ENCODE assay signal across 14 cellular contexts in the genomic region with DNA sequence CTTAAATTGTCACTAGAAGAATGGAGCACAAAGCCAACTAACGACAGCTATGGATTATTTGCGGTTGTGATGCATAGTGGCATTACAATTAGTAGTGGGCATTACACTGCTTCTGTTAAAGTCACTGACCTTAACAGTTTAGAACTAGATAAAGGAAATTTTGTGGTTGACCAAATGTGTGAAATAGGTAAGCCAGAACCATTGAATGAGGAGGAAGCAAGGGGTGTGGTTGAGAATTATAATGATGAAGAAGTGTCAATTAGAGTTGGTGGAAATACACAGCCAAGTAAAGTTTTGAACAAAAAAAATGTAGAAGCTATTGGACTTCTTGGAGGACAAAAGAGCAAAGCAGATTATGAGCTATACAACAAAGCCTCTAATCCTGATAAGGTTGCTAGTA. TPM values are rescaled to one million over a fixed set of nuclear protein-coding genes. Genes with fewer than 3 reads are reported as not detected.
DNase-seq lines count a peak whose midpoint lies in the region; ATAC-seq lines count a peak whose summit lies in the region.
"Had no signal": no experiment of that assay in that cellular context is flagged by ENCODE, and none has a peak within 500 bp of the region (broad histone marks: within the 10 kb centered on the region; RNA-seq: fewer than 3 reads in every experiment).

No MANE protein-coding gene starts in this region.

- CTCF ChIA-PET in activated CD4-positive, alpha-beta T cell treated with anti-CD3 and anti-CD28 coated beads, Interleukin-2, amount 10 ng/mL, durations not matched to agents 7 days and 5 days (lab: Charles Lee) = interaction anchor here (3.1 kb wide), 1 partner anchor 10 kb away, joined by 9 read pairs; no protein-coding TSS in a partner anchor
- CTCF ChIA-PET in CD8-positive, alpha-beta memory T cell (lab: Charles Lee) = interaction anchor here (1.2 kb wide), 1 partner anchor 15 kb away, joined by 4 read pairs; no protein-coding TSS in a partner anchor
- CTCF ChIA-PET in activated CD4-positive, alpha-beta memory T cell treated with anti-CD3 and anti-CD28 coated beads, Interleukin-2, amount 10 ng/mL, durations not matched to agents 7 days and 5 days (lab: Charles Lee) = interaction anchor here (1.6 kb wide), 1 partner anchor 12 kb away, joined by 6 read pairs; no protein-coding TSS in a partner anchor

- ATAC-seq in GM19455 (IDR thresholded peaks at IDR 0.05; ENCODE audit: unreplicated experiment) = no peak

- peak overlapping the region; percentile 14 for H3K27ac Mint-ChIP-seq in activated CD4-positive, alpha-beta T cell treated with anti-CD3 and anti-CD28 coated beads, Interleukin-2, amount 10 ng/mL, durations not matched to agents 7 days and 5 days
- peak overlapping the region; percentile 1 to 89 (median 42) for H3K27ac Mint-ChIP-seq in CD8-positive, alpha-beta memory T cell
- H3K27ac Mint-ChIP-seq in activated CD4-positive, alpha-beta memory T cell treated with anti-CD3 and anti-CD28 coated beads, Interleukin-2, amount 10 ng/mL, durations not matched to agents 7 days and 5 days = peak overlapping the region; percentile 72
- peak overlapping the region; percentile 22 to 83 (median 66) for H3K27ac Mint-ChIP-seq in immature natural killer cell

- H3K9me3 ChIP-seq in CD8-positive, alpha-beta memory T cell (ENCODE audit: low read length) = no peaks in the 10 kb centered on the region
- H3K9me3 ChIP-seq: BLaER1 treated with 17β-estradiol and CSF1 and Interleukin-3, amounts not matched to agents 10 nM and 100 nM had no signal

- H3K36me3 ChIP-seq in CD8-positive, alpha-beta memory T cell (ENCODE audit: insufficient read depth, low read length) = peaks cover 32% of the 10 kb centered on the region

- H3K4me3 Mint-ChIP-seq in activated CD4-positive, alpha-beta T cell treated with anti-CD3 and anti-CD28 coated beads, Interleukin-2, amount 10 ng/mL, durations not matched to agents 7 days and 5 days = no peak overlapping the region
- peak overlapping the region in 6 of 7 donors; percentile 6 to 64 (median 24) for H3K4me3 Mint-ChIP-seq in CD8-positive, alpha-beta memory T cell
- no peak overlapping the region for H3K4me3 Mint-ChIP-seq in activated CD4-positive, alpha-beta memory T cell treated with anti-CD3 and anti-CD28 coated beads, Interleukin-2, amount 10 ng/mL, durations not matched to agents 7 days and 5 days
- H3K4me3 Mint-ChIP-seq in immature natural killer cell = peak overlapping the region; percentile 57 to 80 (median 73)

- H3K36me3 Mint-ChIP-seq in activated CD4-positive, alpha-beta T cell treated with anti-CD3 and anti-CD28 coated beads, Interleukin-2, amount 10 ng/mL, durations not matched to agents 7 days and 5 days (ENCODE audit: low read depth) = peaks cover 71% of the 10 kb centered on the region
- H3K36me3 Mint-ChIP-seq in CD8-positive, alpha-beta memory T cell = peaks cover 0 to 78% (median 5%) of the 10 kb centered on the region in 3 donors
- H3K36me3 Mint-ChIP-seq in activated CD4-positive, alpha-beta memory T cell treated with anti-CD3 and anti-CD28 coated beads, Interleukin-2, amount 10 ng/mL, durations not matched to agents 7 days and 5 days (ENCODE audit: low read depth) = peaks cover 76% of the 10 kb centered on the region
- peaks cover 25 to 40% (median 28%) of the 10 kb centered on the region in 3 donors for H3K36me3 Mint-ChIP-seq in immature natural killer cell

- H3K4me1 ChIP-seq in CD8-positive, alpha-beta memory T cell (ENCODE audit: insufficient read depth, low read length) = peaks cover 7% of the 10 kb centered on the region
- H3K4me1 ChIP-seq: BLaER1 treated with 17β-estradiol and CSF1 and Interleukin-3, amounts not matched to agents 10 nM and 100 nM had no signal

- peaks cover 37% of the 10 kb centered on the region for H3K4me1 Mint-ChIP-seq in activated CD4-positive, alpha-beta T cell treated with anti-CD3 and anti-CD28 coated beads, Interleukin-2, amount 10 ng/mL, durations not matched to agents 7 days and 5 days
- H3K4me1 Mint-ChIP-seq in CD8-positive, alpha-beta memory T cell = peaks cover 16 to 37% (median 26%) of the 10 kb centered on the region in 3 donors
- peaks cover 46% of the 10 kb centered on the region for H3K4me1 Mint-ChIP-seq in activated CD4-positive, alpha-beta memory T cell treated with anti-CD3 and anti-CD28 coated beads, Interleukin-2, amount 10 ng/mL, durations not matched to agents 7 days and 5 days
- peaks cover 30 to 38% of the 10 kb centered on the region in 2 donors for H3K4me1 Mint-ChIP-seq in immature natural killer cell

- DNase-seq in activated CD4-positive, alpha-beta T cell treated with anti-CD3 and anti-CD28 coated beads, Interleukin-2, amount 10 ng/mL, durations not matched to agents 7 days and 5 days = no peak
- DNase-seq in activated CD4-positive, alpha-beta T cell treated with anti-CD3 and anti-CD28 coated beads, Interleukin-2, amount 50 U/mL, for 1 hour = no peak
- peak in 1 of 5 donors; percentile 7 for DNase-seq in CD8-positive, alpha-beta memory T cell
- no peak for DNase-seq in activated CD4-positive, alpha-beta memory T cell treated with anti-CD3 and anti-CD28 coated beads, Interleukin-2, amount 10 ng/mL, durations not matched to agents 7 days and 5 days
- DNase-seq in immature natural killer cell (peak; percentile 34 to 41 (median 39)), SHP77 treated with DMSO at 0.1 percent for 48 hours (lab: John Stamatoyannopoulos, UW) (no peak)
- no peak for DNase-seq in activated CD4-positive, alpha-beta T cell treated with anti-CD3 and anti-CD28 coated beads for 4 hours
- DNase-seq: 8988T, COR-L47, NCI-H1105, NCI-H1694 treated with DMSO at 0.1 percent for 48 hours, NCI-H748 treated with DMSO at 0.1 percent for 48 hours had no signal

- H3K27me3 ChIP-seq in CD8-positive, alpha-beta memory T cell (ENCODE audit: insufficient read depth, low read length, poor library complexity, severe bottlenecking) = no peaks in the 10 kb centered on the region
- H3K27me3 ChIP-seq: BLaER1 treated with 17β-estradiol and CSF1 and Interleukin-3, amounts not matched to agents 10 nM and 100 nM had no signal

- POLR2A ChIA-PET in activated CD4-positive, alpha-beta T cell treated with anti-CD3 and anti-CD28 coated beads, Interleukin-2, amount 10 ng/mL, durations not matched to agents 7 days and 5 days (lab: Charles Lee) = no interaction called here
- POLR2A ChIA-PET in CD8-positive, alpha-beta memory T cell (lab: Charles Lee) = no interaction called here
- POLR2A ChIA-PET in activated CD4-positive, alpha-beta memory T cell treated with anti-CD3 and anti-CD28 coated beads, Interleukin-2, amount 10 ng/mL, durations not matched to agents 7 days and 5 days (lab: Charles Lee) = interaction anchor here (1.7 to 8.0 kb wide), 2 partner anchors 10 to 12 kb away, joined by 5 to 82 read pairs; a partner anchor contains a TSS

- no peaks in the 10 kb centered on the region for H3K27me3 Mint-ChIP-seq in activated CD4-positive, alpha-beta T cell treated with anti-CD3 and anti-CD28 coated beads, Interleukin-2, amount 10 ng/mL, durations not matched to agents 7 days and 5 days
- H3K27me3 Mint-ChIP-seq in CD8-positive, alpha-beta memory T cell = no peaks in the 10 kb centered on the region
- H3K27me3 Mint-ChIP-seq in activated CD4-positive, alpha-beta memory T cell treated with anti-CD3 and anti-CD28 coated beads, Interleukin-2, amount 10 ng/mL, durations not matched to agents 7 days and 5 days = no peaks in the 10 kb centered on the region
- peaks cover 0 to 3% (median 0%) of the 10 kb centered on the region in 3 donors for H3K27me3 Mint-ChIP-seq in immature natural killer cell (ENCODE audit: low read depth in 3 of 3)

- no peak overlapping the region for H3K27ac ChIP-seq in CD8-positive, alpha-beta memory T cell (ENCODE audit: low read depth, low read length)
- H3K27ac ChIP-seq: BLaER1 treated with 17β-estradiol and CSF1 and Interleukin-3, amounts not matched to agents 10 nM and 100 nM had no signal

- no peak overlapping the region for H3K4me3 ChIP-seq in CD8-positive, alpha-beta memory T cell (ENCODE audit: low read length)
- H3K4me3 ChIP-seq: BLaER1 treated with 17β-estradiol and CSF1 and Interleukin-3, amounts not matched to agents 10 nM and 100 nM had no signal

- no peaks in the 10 kb centered on the region for H3K9me3 Mint-ChIP-seq in activated CD4-positive, alpha-beta T cell treated with anti-CD3 and anti-CD28 coated beads, Interleukin-2, amount 10 ng/mL, durations not matched to agents 7 days and 5 days
- H3K9me3 Mint-ChIP-seq in CD8-positive, alpha-beta memory T cell = no peaks in the 10 kb centered on the region
- no peaks in the 10 kb centered on the region for H3K9me3 Mint-ChIP-seq in activated CD4-positive, alpha-beta memory T cell treated with anti-CD3 and anti-CD28 coated beads, Interleukin-2, amount 10 ng/mL, durations not matched to agents 7 days and 5 days
- H3K9me3 Mint-ChIP-seq in immature natural killer cell = no peaks in the 10 kb centered on the region

RNA-seq across cellular contexts. Expression of a gene that starts 13.5 kb away (rescaled TPM):
- total RNA-seq in activated CD4-positive, alpha-beta T cell treated with anti-CD3 and anti-CD28 coated beads, Interleukin-2, amount 10 ng/mL, durations not matched to agents 7 days and 5 days = 10 to 100 TPM; 85.0 to 89.3 TPM
- total RNA-seq in CD8-positive, alpha-beta memory T cell = 100 to 1,000 TPM; 102 to 106 TPM
- polyA plus RNA-seq in CD8-positive, alpha-beta memory T cell = 28.2 TPM
- 10 to 100 TPM; 74.6 to 78.6 TPM for total RNA-seq in activated CD4-positive, alpha-beta memory T cell treated with anti-CD3 and anti-CD28 coated beads, Interleukin-2, amount 10 ng/mL, durations not matched to agents 7 days and 5 days
- 10 to 100 TPM; 22.8 to 38.2 (median 24.4) TPM for polyA plus RNA-seq in immature natural killer cell

Comparison
In these comparisons a context has a peak if more than half of its experiments do, and no peak if none do; other contexts are left out.
1. DNase-seq: peak in immature natural killer cell (3 of 3); none in activated CD4-positive, alpha-beta T cell treated with anti-CD3 and anti-CD28 coated beads, Interleukin-2, amount 10 ng/mL, durations not matched to agents 7 days and 5 days (single experiment), activated CD4-positive, alpha-beta T cell treated with anti-CD3 and anti-CD28 coated beads, Interleukin-2, amount 50 U/mL, for 1 hour (single experiment), activated CD4-positive, alpha-beta memory T cell treated with anti-CD3 and anti-CD28 coated beads, Interleukin-2, amount 10 ng/mL, durations not matched to agents 7 days and 5 days (single experiment), SHP77 treated with DMSO at 0.1 percent for 48 hours (single experiment) and activated CD4-positive, alpha-beta T cell treated with anti-CD3 and anti-CD28 coated beads for 4 hours (0 of 2).
2. H3K27ac Mint-ChIP-seq: peak in every context shown above with its lines; median percentile 72 in activated CD4-positive, alpha-beta memory T cell treated with anti-CD3 and anti-CD28 coated beads, Interleukin-2, amount 10 ng/mL, durations not matched to agents 7 days and 5 days; 66 in immature natural killer cell; 42 in CD8-positive, alpha-beta memory T cell; 14 in activated CD4-positive, alpha-beta T cell treated with anti-CD3 and anti-CD28 coated beads, Interleukin-2, amount 10 ng/mL, durations not matched to agents 7 days and 5 days.
3. H3K4me3 Mint-ChIP-seq: peak in CD8-positive, alpha-beta memory T cell (6 of 7) and immature natural killer cell (5 of 5); none in activated CD4-positive, alpha-beta T cell treated with anti-CD3 and anti-CD28 coated beads, Interleukin-2, amount 10 ng/mL, durations not matched to agents 7 days and 5 days (single experiment) and activated CD4-positive, alpha-beta memory T cell treated with anti-CD3 and anti-CD28 coated beads, Interleukin-2, amount 10 ng/mL, durations not matched to agents 7 days and 5 days (single experiment).